In the genomic region with DNA sequence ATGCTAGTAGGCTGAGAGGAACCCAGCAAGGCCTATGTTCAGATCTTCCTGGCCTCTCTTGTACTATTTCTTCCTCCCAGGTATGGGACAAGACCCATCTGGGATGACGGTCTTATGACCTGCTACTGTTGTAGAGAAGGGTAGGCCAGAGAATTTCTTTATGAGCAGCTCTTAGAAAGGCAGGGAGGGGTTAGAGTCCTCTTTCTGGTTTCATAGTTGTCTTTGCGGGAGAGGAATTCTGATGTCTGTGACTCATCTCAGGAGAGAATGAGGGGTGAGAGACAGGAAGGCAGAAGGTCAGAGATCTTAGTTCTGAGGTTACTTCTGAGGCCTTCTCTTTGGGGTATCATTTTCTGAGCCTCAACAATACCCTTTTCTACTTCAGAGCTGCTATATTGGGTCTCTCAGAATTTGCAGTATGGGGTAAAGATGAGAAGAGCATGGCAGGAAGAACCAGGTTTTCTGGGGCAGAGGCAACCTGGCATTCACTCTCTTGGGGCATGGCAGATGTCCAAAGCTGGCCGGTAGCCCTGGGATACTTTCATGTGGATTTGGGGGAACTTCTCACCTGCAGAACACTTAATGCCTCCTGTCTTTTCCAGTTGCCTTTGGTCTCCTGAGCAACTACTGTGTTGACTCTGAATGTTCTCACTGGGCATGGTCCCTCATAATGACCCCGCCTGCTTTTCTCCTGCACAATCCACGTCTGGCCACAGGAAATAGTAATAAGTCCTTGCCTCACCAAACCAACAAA, we compare ENCODE assay signal across 9 cellular contexts.
DNase-seq lines count a peak whose midpoint lies in the region; ATAC-seq and TF ChIP-seq lines count a peak whose summit lies in the region.
"Had no signal": no experiment of that assay in that cellular context is flagged by ENCODE, and none has a peak within 500 bp of the region (broad histone marks: within the 10 kb centered on the region; RNA-seq: fewer than 3 reads in every experiment).

No MANE protein-coding gene starts in this region.

- TF ChIP-seq CTCF in fibroblast of the aortic adventitia (IDR thresholded peaks at IDR 0.05; ENCODE audit: insufficient read depth, low read length) (no peak), endodermal cell (conservative IDR thresholded peaks at IDR 0.05) (no peak)

- peak; percentile 33 for DNase-seq in GM03348 (ENCODE audit: low spot score)
- DNase-seq in fibroblast of the aortic adventitia (ENCODE audit: low read depth): peak; percentile 19
- DNase-seq in iPS-NIHi11 (ENCODE audit: low spot score): no peak
- no peak for DNase-seq in aorta
- no peak for DNase-seq in cortex of kidney (lab: John Stamatoyannopoulos, UW)
- no peak for DNase-seq in endodermal cell
- DNase-seq: activated B cell treated with CpG ODN at 0.5 μM for 24 hours had no signal

- no peak overlapping the region for H3K9ac ChIP-seq in endodermal cell (ENCODE audit: extremely low read depth, low read length, poor library complexity, severe bottlenecking)

- no peaks in the 10 kb centered on the region for H3K9me3 ChIP-seq in aorta (ENCODE audit: control insufficient read depth, low read length)
- no peaks in the 10 kb centered on the region for H3K9me3 ChIP-seq in endodermal cell (ENCODE audit: control insufficient read depth, low read length)

- H3K4me3 ChIP-seq in fibroblast of the aortic adventitia (ENCODE audit: low read depth, low read length): no peak overlapping the region
- no peak overlapping the region for H3K4me3 ChIP-seq in aorta (ENCODE audit: low read length in 2 of 2)
- H3K4me3 ChIP-seq in endodermal cell (ENCODE audit: low read length): no peak overlapping the region

- no peaks in the 10 kb centered on the region for H3K27me3 Mint-ChIP-seq in endodermal cell (ENCODE audit: insufficient read depth)
- H3K27me3 Mint-ChIP-seq: activated B cell treated with CpG ODN at 0.5 μM for 24 hours had no signal

- no peaks in the 10 kb centered on the region for H3K9me3 Mint-ChIP-seq in endodermal cell

- WGBS in aorta, 2 donors: 94 to 96% methylated on average over 5 of the region's 5 CpGs
- WGBS in endodermal cell (ENCODE audit: insufficient coverage in 1 of 2, insufficient read length in 1 of 2), 2 experiments: 91 to 98% methylated on average over 5 of the region's 5 CpGs

- intact Hi-C loops in aorta (cut with DNase I): no loop called here

- peaks cover 51% of the 10 kb centered on the region for H3K36me3 Mint-ChIP-seq in endodermal cell (ENCODE audit: low read depth)

- H3K27ac Mint-ChIP-seq in endodermal cell: no peak overlapping the region
- H3K27ac Mint-ChIP-seq: activated B cell treated with CpG ODN at 0.5 μM for 24 hours had no signal

- H3K27me3 ChIP-seq in aorta (ENCODE audit: control insufficient read depth in 1 of 2, insufficient read depth in 2 of 2, low read length in 1 of 2) (no peaks in the 10 kb centered on the region), endodermal cell (ENCODE audit: control insufficient read depth, insufficient read depth, low read length, poor library complexity, severe bottlenecking) (no peaks in the 10 kb centered on the region)

- H3K27ac ChIP-seq in aorta (ENCODE audit: low read depth in 1 of 2, low read length in 2 of 2) (no peak overlapping the region), endodermal cell (ENCODE audit: low read depth, low read length) (no peak overlapping the region)

- peaks cover 20% of the 10 kb centered on the region for H3K4me1 Mint-ChIP-seq in endodermal cell
- H3K4me1 Mint-ChIP-seq: activated B cell treated with CpG ODN at 0.5 μM for 24 hours had no signal

- ATAC-seq in GM21526 (IDR thresholded peaks at IDR 0.05; ENCODE audit: low FRiP score, unreplicated experiment): peak; percentile 92
- peak; percentile 74 for ATAC-seq in HG03571 (IDR thresholded peaks at IDR 0.05; ENCODE audit: unreplicated experiment)
- ATAC-seq in aorta (ENCODE audit: low FRiP score): no peak

- no peak overlapping the region for H3K4me3 Mint-ChIP-seq in endodermal cell
- H3K4me3 Mint-ChIP-seq: activated B cell treated with CpG ODN at 0.5 μM for 24 hours had no signal

- no peaks in the 10 kb centered on the region for H3K36me3 ChIP-seq in aorta (ENCODE audit: control insufficient read depth in 1 of 2, insufficient read depth in 2 of 2, low read length in 1 of 2)
- H3K36me3 ChIP-seq in endodermal cell (ENCODE audit: control insufficient read depth, insufficient read depth, low read length): peaks cover 56% of the 10 kb centered on the region

- H3K4me1 ChIP-seq in aorta (ENCODE audit: control insufficient read depth in 1 of 2, insufficient read depth in 2 of 2, low read length in 2 of 2): no peaks in the 10 kb centered on the region
- peaks cover 7% of the 10 kb centered on the region for H3K4me1 ChIP-seq in endodermal cell (ENCODE audit: control insufficient read depth, insufficient read depth, low read length)

Comparison
In these comparisons a context has a peak if more than half of its experiments do, and no peak if none do; other contexts are left out.
1. DNase-seq: peak in GM03348 (single experiment) and fibroblast of the aortic adventitia (single experiment); none in iPS-NIHi11 (single experiment), aorta (0 of 2), cortex of kidney (single experiment) and endodermal cell (single experiment).